In genomic region chr2:186562209-186562578, GRCh38 we compare ENCODE assay signal across 23 cellular contexts.
"Had no signal": no experiment of that assay in that cellular context is flagged by ENCODE, and none has a peak within 500 bp of the region (broad histone marks: within the 10 kb centered on the region; RNA-seq: fewer than 3 reads in every experiment).

No MANE protein-coding gene starts in this region.

- H3K4me1 Mint-ChIP-seq: naive thymus-derived CD4-positive, alpha-beta T cell; stimulated activated naive B cell treated with anti-CD40 and anti-IgM and Interleukin-4, amounts not matched to agents 10 μg/mL and 1 μg/mL and 100 μg/mL, for 72 hours had no signal

- H3K36me3 Mint-ChIP-seq: stimulated activated naive B cell treated with anti-CD40 and anti-IgM and Interleukin-4, amounts not matched to agents 10 μg/mL and 1 μg/mL and 100 μg/mL, for 72 hours had no signal

- H3K9me3 ChIP-seq: gastroesophageal sphincter, left lung, ovary, psoas muscle, thoracic aorta, tibial nerve, vagina had no signal

- H3K27ac Mint-ChIP-seq: naive thymus-derived CD4-positive, alpha-beta T cell; stimulated activated naive B cell treated with anti-CD40 and anti-IgM and Interleukin-4, amounts not matched to agents 10 μg/mL and 1 μg/mL and 100 μg/mL, for 72 hours; stimulated activated naive CD8-positive, alpha-beta T cell treated with anti-CD3 and anti-CD28 coated beads, Interleukin-15, Interleukin-2, amounts not matched to agents 100 ng/mL and 50 ng/mL, for 24 hours had no signal

- DNase-seq: effector memory CD4-positive, alpha-beta T cell; foreskin fibroblast; heart left ventricle; hippocampal formation; left cardiac atrium; left lung; midbrain; naive thymus-derived CD4-positive, alpha-beta T cell; occipital lobe; ovary; posterior cingulate gyrus; psoas muscle; right cardiac atrium; stimulated activated CD4-positive, alpha-beta T cell treated with anti-CD3 and anti-CD28 coated beads, Interleukin-15, amount 100 ng/mL, for 24 hours; stimulated activated CD4-positive, alpha-beta T cell treated with anti-CD3 and anti-CD28 coated beads, Interleukin-2, amount 100 ng/mL, for 48 hours; stimulated activated naive B cell treated with anti-CD40 and anti-IgM and Interleukin-4, amounts not matched to agents 10 μg/mL and 1 μg/mL and 100 μg/mL, for 72 hours had no signal

- H3K27ac ChIP-seq: coronary artery, gastroesophageal sphincter, heart left ventricle, left lung, ovary, psoas muscle, skin epidermis, thoracic aorta, tibial nerve, vagina had no signal

- H3K4me1 ChIP-seq: gastroesophageal sphincter, heart left ventricle, left lung, psoas muscle, tibial nerve, vagina had no signal

- H3K36me3 ChIP-seq: gastroesophageal sphincter, heart left ventricle, left lung, ovary, thoracic aorta, tibial nerve, vagina had no signal

- H3K4me3 ChIP-seq: coronary artery, gastroesophageal sphincter, heart left ventricle, left lung, ovary, psoas muscle, skin epidermis, thoracic aorta, tibial nerve, vagina had no signal

- H3K27me3 ChIP-seq: gastroesophageal sphincter, heart left ventricle, left lung, ovary, tibial nerve, vagina had no signal

- ATAC-seq: gastroesophageal sphincter; heart left ventricle; left cardiac atrium; left lung; naive thymus-derived CD4-positive, alpha-beta T cell; psoas muscle; right cardiac atrium; stimulated activated naive B cell treated with anti-CD40 and anti-IgM and Interleukin-4, amounts not matched to agents 10 μg/mL and 1 μg/mL and 100 μg/mL, for 72 hours had no signal

- H3K4me3 Mint-ChIP-seq: naive thymus-derived CD4-positive, alpha-beta T cell; stimulated activated naive B cell treated with anti-CD40 and anti-IgM and Interleukin-4, amounts not matched to agents 10 μg/mL and 1 μg/mL and 100 μg/mL, for 72 hours; stimulated activated naive CD8-positive, alpha-beta T cell treated with anti-CD3 and anti-CD28 coated beads, Interleukin-15, Interleukin-2, amounts not matched to agents 100 ng/mL and 50 ng/mL, for 24 hours had no signal
